ENCODE assay signal across 29 cellular contexts in genomic region chr1:19193004-19193403, GRCh38.
"Had no signal": no experiment of that assay in that cellular context is flagged by ENCODE, and none has a peak within 500 bp of the region (broad histone marks: within the 10 kb centered on the region; RNA-seq: fewer than 3 reads in every experiment).

No MANE protein-coding gene starts in this region.

- DNase-seq: activated CD4-positive, alpha-beta T cell treated with anti-CD3 and anti-CD28 coated beads for 36 hours; activated CD4-positive, alpha-beta T cell treated with anti-CD3 and anti-CD28 coated beads, Interleukin-2, amount 50 U/mL, for 48 hours; activated CD8-positive, alpha-beta T cell treated with anti-CD3 and anti-CD28 coated beads, Interleukin-2, amount 10 ng/mL, durations not matched to agents 7 days and 5 days; activated effector memory CD4-positive, alpha-beta T cell treated with anti-CD3 and anti-CD28 coated beads, Interleukin-2, amount 50 U/mL, for 16 hours; activated naive CD4-positive, alpha-beta T cell; activated naive CD4-positive, alpha-beta T cell treated with anti-CD3 and anti-CD28 coated beads, Interleukin-2, amount 50 U/mL, for 16 hours; activated T-cell treated with anti-CD3 and anti-CD28 coated beads, Interleukin-2, amount 50 U/mL, for 4 hours; adrenal gland; body of pancreas; Kasumi-1; MG63; NCI-H1048; NCI-H1436 treated with DMSO at 0.1 percent for 48 hours; NCI-H1694 treated with DMSO at 0.1 percent for 48 hours; NCI-H2029; NCI-H345; NCI-H524 treated with DMSO at 0.1 percent for 48 hours; PC-3; Peyer's patch; RPMI8226; SHP77 treated with DMSO at 0.1 percent for 48 hours; SK-N-SH had no signal

- H3K9me3 Mint-ChIP-seq: activated T-cell treated with anti-CD3 and anti-CD28 coated beads, Interleukin-2, amount 50 U/mL, for 4 hours; activated T-helper 17 cell treated with anti-CD3 and anti-CD28 coated beads, Interleukin-2, amount 50 U/mL, for 72 hours; T-helper 1 cell treated with Interleukin-12 subunit alpha and Interleukin-12 subunit beta and Interleukin-4 antibody, amounts not matched to agents 30 μg/mL and 1 μg/mL, for 36 hours; T-helper 2 cell treated with Interferon-gamma antibody and Interleukin-4, amounts not matched to agents 5 μg/mL and 100 μg/mL, for 36 hours; WTC11 had no signal

- H3K27ac ChIP-seq: adrenal gland, body of pancreas, breast epithelium, Peyer's patch, SJSA1 had no signal

- ATAC-seq: activated CD4-positive, alpha-beta T cell treated with anti-CD3 and anti-CD28 coated beads for 36 hours; activated CD4-positive, CD25-positive, alpha-beta regulatory T cell treated with anti-CD3 and anti-CD28 coated beads, Interleukin-2, amount 50 U/mL, for 24 hours; activated CD8-positive, alpha-beta T cell treated with anti-CD3 and anti-CD28 coated beads, Interleukin-2, amount 10 ng/mL, durations not matched to agents 7 days and 5 days; activated T-cell treated with anti-CD3 and anti-CD28 coated beads, Interleukin-2, amount 50 U/mL, for 4 hours; activated T-helper 17 cell treated with anti-CD3 and anti-CD28 coated beads, Interleukin-2, amount 50 U/mL, for 72 hours; body of pancreas; PC-3; WTC11 had no signal

- H3K4me1 Mint-ChIP-seq: activated T-helper 17 cell treated with anti-CD3 and anti-CD28 coated beads, Interleukin-2, amount 50 U/mL, for 72 hours had no signal

- H3K27ac Mint-ChIP-seq: activated CD8-positive, alpha-beta T cell treated with anti-CD3 and anti-CD28 coated beads, Interleukin-2, amount 10 ng/mL, durations not matched to agents 7 days and 5 days; activated T-helper 17 cell treated with anti-CD3 and anti-CD28 coated beads, Interleukin-2, amount 50 U/mL, for 72 hours; T-helper 1 cell treated with Interleukin-12 subunit alpha and Interleukin-12 subunit beta and Interleukin-4 antibody, amounts not matched to agents 30 μg/mL and 1 μg/mL, for 36 hours; T-helper 2 cell treated with Interferon-gamma antibody and Interleukin-4, amounts not matched to agents 5 μg/mL and 100 μg/mL, for 36 hours; WTC11 had no signal

- H3K4me3 Mint-ChIP-seq: activated CD4-positive, alpha-beta T cell treated with anti-CD3 and anti-CD28 coated beads for 36 hours; activated CD8-positive, alpha-beta T cell treated with anti-CD3 and anti-CD28 coated beads, Interleukin-2, amount 10 ng/mL, durations not matched to agents 7 days and 5 days; activated T-cell treated with anti-CD3 and anti-CD28 coated beads, Interleukin-2, amount 50 U/mL, for 4 hours; activated T-helper 17 cell treated with anti-CD3 and anti-CD28 coated beads, Interleukin-2, amount 50 U/mL, for 72 hours; T-helper 1 cell treated with Interleukin-12 subunit alpha and Interleukin-12 subunit beta and Interleukin-4 antibody, amounts not matched to agents 30 μg/mL and 1 μg/mL, for 36 hours; T-helper 2 cell treated with Interferon-gamma antibody and Interleukin-4, amounts not matched to agents 5 μg/mL and 100 μg/mL, for 36 hours; WTC11 had no signal

- H3K27me3 Mint-ChIP-seq: activated CD4-positive, alpha-beta T cell treated with anti-CD3 and anti-CD28 coated beads for 36 hours; activated T-helper 17 cell treated with anti-CD3 and anti-CD28 coated beads, Interleukin-2, amount 50 U/mL, for 72 hours had no signal
